7 cellular contexts compared by ENCODE assay signal in the genomic region with DNA sequence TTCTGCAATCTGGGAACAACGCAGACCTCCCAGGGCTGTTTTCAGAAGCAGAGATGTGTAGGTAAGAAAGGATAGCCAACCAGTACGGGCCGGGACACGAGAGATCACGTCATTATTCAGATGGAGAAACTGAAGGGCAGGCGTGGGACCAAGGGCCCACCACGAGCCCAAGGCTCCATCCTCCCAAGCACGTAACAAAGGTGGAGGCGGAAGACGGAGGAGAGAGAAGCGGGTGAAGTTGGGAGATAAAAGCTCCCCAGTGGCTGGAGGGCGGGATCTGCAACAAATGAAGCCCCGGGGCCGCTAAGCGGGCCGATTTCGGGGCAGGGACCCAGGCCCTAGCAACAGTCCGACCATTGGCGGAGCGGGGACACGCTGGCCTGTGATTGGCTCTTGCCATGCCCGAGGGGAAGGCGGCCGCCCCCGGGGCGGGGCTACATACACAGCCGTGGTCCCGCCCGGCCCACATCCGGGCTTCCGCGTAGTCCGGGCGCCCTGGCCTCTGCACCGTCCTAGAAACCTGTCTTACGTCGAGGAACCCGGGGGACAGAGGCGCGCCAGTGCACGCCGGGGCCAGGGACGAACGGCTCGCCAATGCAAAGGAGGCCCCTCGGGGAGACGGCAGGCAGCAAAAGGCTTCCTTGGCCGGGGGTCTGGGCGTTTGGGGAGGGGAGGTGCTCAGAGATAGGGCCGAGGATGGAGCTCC. TPM values are rescaled to one million over a fixed set of nuclear protein-coding genes. Genes with fewer than 3 reads are reported as not detected.
DNase-seq lines count a peak whose midpoint lies in the region; ATAC-seq, FAIRE-seq and TF ChIP-seq lines count a peak whose summit lies in the region.

No MANE protein-coding gene starts in this region.

- H3K79me2 ChIP-seq in astrocyte (ENCODE audit: insufficient read depth, low read length) = peaks cover 16% of the 10 kb centered on the region

- peak overlapping the region; percentile 85 for H3K4me3 Mint-ChIP-seq in T-helper 2 cell treated with Interferon-gamma antibody and Interleukin-4, amounts not matched to agents 5 μg/mL and 100 μg/mL, for 36 hours
- peak overlapping the region; percentile 87 for H3K4me3 Mint-ChIP-seq in astrocyte (ENCODE audit: unreplicated experiment)

- peak overlapping the region; percentile 66 for H3K4me3 ChIP-seq in astrocyte (ENCODE audit: insufficient read depth, low read depth, low read length)

- peaks cover 17% of the 10 kb centered on the region for H3K4me1 ChIP-seq in astrocyte (ENCODE audit: insufficient read depth, low read length)

- peak overlapping the region; percentile 82 for H3K9ac ChIP-seq in astrocyte (ENCODE audit: low read length)

- FAIRE-seq in astrocyte (lab: Jason Lieb, UNC) = no peak

- no peaks in the 10 kb centered on the region for H3K9me3 ChIP-seq in astrocyte (ENCODE audit: insufficient read depth, low read depth, low read length)

- H3K36me3 Mint-ChIP-seq in T-helper 2 cell treated with Interferon-gamma antibody and Interleukin-4, amounts not matched to agents 5 μg/mL and 100 μg/mL, for 36 hours (ENCODE audit: low read depth) = peaks cover 6% of the 10 kb centered on the region
- peaks cover 8% of the 10 kb centered on the region for H3K36me3 Mint-ChIP-seq in astrocyte (ENCODE audit: low read depth, unreplicated experiment)

- TF ChIP-seq CTCF in astrocyte (IDR thresholded peaks at IDR 0.05; ENCODE audit: insufficient read depth, low read depth, low read length) = no peak

- ATAC-seq in GM18502 (IDR thresholded peaks at IDR 0.05; ENCODE audit: poor library complexity, unreplicated experiment) (peak; percentile 90), HG02943 (IDR thresholded peaks at IDR 0.05; ENCODE audit: low read depth, unreplicated experiment) (peak; percentile 83)

- H3K9me3 Mint-ChIP-seq in T-helper 2 cell treated with Interferon-gamma antibody and Interleukin-4, amounts not matched to agents 5 μg/mL and 100 μg/mL, for 36 hours = no peaks in the 10 kb centered on the region
- peaks cover 2% of the 10 kb centered on the region for H3K9me3 Mint-ChIP-seq in astrocyte (ENCODE audit: unreplicated experiment)

- H3K4me1 Mint-ChIP-seq in T-helper 2 cell treated with Interferon-gamma antibody and Interleukin-4, amounts not matched to agents 5 μg/mL and 100 μg/mL, for 36 hours (ENCODE audit: low read depth) = peaks cover 29% of the 10 kb centered on the region
- H3K4me1 Mint-ChIP-seq in astrocyte (ENCODE audit: low read depth, unreplicated experiment) = peaks cover 22% of the 10 kb centered on the region

- H2AFZ ChIP-seq in astrocyte (ENCODE audit: low read depth, low read length) = peak overlapping the region; percentile 82

- H3K27ac ChIP-seq in astrocyte (ENCODE audit: low read depth, low read length) = peak overlapping the region; percentile 74

- DNase-seq in NCI-H187 treated with DMSO at 0.1 percent for 48 hours (lab: John Stamatoyannopoulos, UW) (peak; percentile 90), astrocyte (ENCODE audit: low read depth) (peak; percentile 89), hepatic stellate cell (ENCODE audit: low spot score) (peak; percentile 99), retina (peak; percentile 96)
- peak; percentile 97 for DNase-seq in T-helper 2 cell treated with Interferon-gamma antibody and Interleukin-4, amounts not matched to agents 5 μg/mL and 100 μg/mL, for 36 hours (ENCODE audit: low spot score)

- peak overlapping the region; percentile 85 for H3K4me2 ChIP-seq in astrocyte (ENCODE audit: low read length)

- H3K27me3 ChIP-seq in astrocyte (ENCODE audit: insufficient read depth, low read length) = no peaks in the 10 kb centered on the region

- peak overlapping the region; percentile 99 for H3K27ac Mint-ChIP-seq in T-helper 2 cell treated with Interferon-gamma antibody and Interleukin-4, amounts not matched to agents 5 μg/mL and 100 μg/mL, for 36 hours
- H3K27ac Mint-ChIP-seq in astrocyte (ENCODE audit: unreplicated experiment) = peak overlapping the region; percentile 99

- peaks cover 25% of the 10 kb centered on the region for H4K20me1 ChIP-seq in astrocyte (ENCODE audit: insufficient read depth, low read length)

- H3K27me3 Mint-ChIP-seq in T-helper 2 cell treated with Interferon-gamma antibody and Interleukin-4, amounts not matched to agents 5 μg/mL and 100 μg/mL, for 36 hours (ENCODE audit: low read depth) = no peaks in the 10 kb centered on the region
- H3K27me3 Mint-ChIP-seq in astrocyte (ENCODE audit: low read depth, unreplicated experiment) = no peaks in the 10 kb centered on the region

- peaks cover 9% of the 10 kb centered on the region for H3K36me3 ChIP-seq in astrocyte (ENCODE audit: insufficient read depth, low read length)

RNA-seq across cellular contexts. Expression of gene HSPB1, which starts 15.5 kb away (rescaled TPM):
- total RNA-seq in astrocyte = 933 and 1,069 TPM in 2 replicates

RNA-seq across cellular contexts. Expression of gene YWHAG, which starts 40.9 kb away (rescaled TPM):
- 344 and 351 TPM in 2 replicates for total RNA-seq in astrocyte

Comparison
In these comparisons a context has a peak if more than half of its experiments do, and no peak if none do; other contexts are left out.
1. Peak in every context shown above with its lines: DNase-seq, ATAC-seq, H3K4me3 ChIP-seq and H3K27ac ChIP-seq.